ENCODE assay signal across 8 cellular contexts in the genomic region with DNA sequence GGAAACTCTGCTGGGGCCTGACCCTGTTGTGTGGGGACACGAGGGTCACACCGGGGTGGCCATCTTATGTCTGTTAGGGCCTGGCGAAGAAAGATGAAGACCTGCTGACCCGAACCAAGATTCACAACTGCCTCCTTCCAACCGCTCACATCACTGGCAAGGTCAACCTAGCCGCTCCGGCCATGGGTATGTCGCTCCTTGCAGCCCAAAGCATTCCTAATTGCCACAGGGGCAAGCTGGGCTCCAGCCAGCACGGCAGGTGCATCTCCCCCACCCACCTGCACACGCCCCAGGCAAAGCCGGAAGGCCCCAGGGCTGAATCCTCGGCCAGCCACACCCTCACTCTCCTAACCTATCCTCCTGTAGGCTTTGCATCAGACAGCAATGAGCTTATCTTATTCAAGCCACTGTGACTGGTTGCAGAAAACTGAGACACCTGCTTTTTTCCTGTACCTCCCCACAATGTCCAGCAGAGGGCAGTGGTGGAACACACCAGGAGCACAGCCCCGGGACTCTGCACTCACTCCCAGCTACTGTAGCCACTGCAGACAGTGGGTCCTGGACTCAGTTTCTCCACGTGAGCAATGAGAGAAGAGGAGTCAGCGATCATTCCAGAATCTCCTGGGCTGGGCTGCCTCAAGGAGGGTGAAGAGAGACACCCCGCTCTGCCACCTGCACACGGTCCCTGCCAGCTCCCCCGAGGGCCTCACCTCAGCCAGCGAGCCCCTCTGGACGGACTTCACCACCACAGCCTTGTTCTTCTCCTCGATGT.
A peak's percentile ranks its signal among the peaks of the same experiment; 100 is the strongest.
DNase-seq lines count a peak whose midpoint lies in the region; ATAC-seq and TF ChIP-seq lines count a peak whose summit lies in the region.

No MANE protein-coding gene starts in this region.

- H3K9me3 ChIP-seq in cardiac muscle cell (ENCODE audit: low read depth): no peaks in the 10 kb centered on the region

- peak; percentile 91 for TF ChIP-seq CTCF in cardiac muscle cell (IDR thresholded peaks at IDR 0.05; ENCODE audit: low read depth, low read length)

- in situ Hi-C loops in G401 (cut with HindIII; ENCODE audit: low sequenced_read_pairs): no loop called here

- DNase-seq in G401 (ENCODE audit: low spot score) (peak; percentile 65), NCI-H1092 (lab: John Stamatoyannopoulos, UW) (peak; percentile 64), T follicular helper cell (ENCODE audit: low read depth) (peak; percentile 53), cardiac muscle cell (ENCODE audit: low read depth in 1 of 2, low spot score in 1 of 2) (peak; percentile 83 to 85), putamen (ENCODE audit: low spot score) (peak; percentile 90)
- DNase-seq in activated naive CD8-positive, alpha-beta T cell treated with anti-CD3 and anti-CD28 coated beads, Interleukin-2, amount 50 U/mL, for 16 hours (ENCODE audit: low read depth, low spot score): peak; percentile 34

- H3K4me3 ChIP-seq in cardiac muscle cell: no peak overlapping the region

- H3K36me3 ChIP-seq in cardiac muscle cell: peaks cover 6% of the 10 kb centered on the region

- no peaks in the 10 kb centered on the region for H3K27me3 ChIP-seq in cardiac muscle cell

- ATAC-seq in GM18909 (IDR thresholded peaks at IDR 0.05; ENCODE audit: poor library complexity, unreplicated experiment) (no peak), GM21619 (IDR thresholded peaks at IDR 0.05; ENCODE audit: unreplicated experiment) (no peak)

- peaks cover under 1% of the 10 kb centered on the region for H3K4me1 ChIP-seq in cardiac muscle cell (ENCODE audit: low read depth)

- no peak overlapping the region for H3K27ac ChIP-seq in cardiac muscle cell

Comparison
In these comparisons a context has a peak if more than half of its experiments do, and no peak if none do; other contexts are left out.
1. DNase-seq: peak in every context shown above with its lines; median percentile 90 in putamen; 84 in cardiac muscle cell; 65 in G401; 64 in NCI-H1092; 53 in T follicular helper cell; 34 in activated naive CD8-positive, alpha-beta T cell treated with anti-CD3 and anti-CD28 coated beads, Interleukin-2, amount 50 U/mL, for 16 hours.